ENCODE assay signal across 1 cellular context in the genomic region with DNA sequence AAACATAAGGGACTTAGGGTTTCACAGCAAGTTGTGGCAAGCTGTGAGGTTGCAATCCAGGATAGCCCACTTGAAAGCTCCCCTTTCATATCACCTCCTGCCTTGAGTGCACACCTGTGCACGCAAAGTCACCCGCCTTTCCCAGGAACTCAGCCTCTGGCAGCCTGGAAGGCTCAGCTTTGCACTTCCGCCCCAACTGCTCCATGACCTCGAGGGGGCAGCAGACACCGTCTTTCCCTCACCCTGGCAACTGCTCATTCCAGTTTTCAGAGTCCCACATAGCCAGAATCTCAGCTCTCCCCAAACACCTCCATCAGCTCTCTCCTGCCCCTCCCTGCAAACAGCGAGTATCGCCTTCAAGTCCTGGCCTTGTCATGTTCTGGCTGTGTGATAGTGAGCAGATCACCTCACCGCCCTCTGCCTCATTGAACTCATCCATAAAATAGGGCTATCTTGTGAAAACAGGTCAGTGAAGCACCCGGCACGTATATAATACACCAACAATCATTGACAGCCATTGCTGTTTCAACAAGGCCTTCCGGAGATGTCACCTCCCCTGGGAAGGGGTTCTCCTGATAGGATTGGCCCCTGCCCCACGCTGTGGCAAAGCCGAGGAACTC.
TF ChIP-seq lines count a peak whose summit lies in the region.

No MANE protein-coding gene starts in this region.

TF ChIP-seq in HepG2, 621 proteins besides CTCF, POLR2A, EP300 and RAD21 (continued from another document and continues in another):
- TF ChIP-seq, protein P1, sequence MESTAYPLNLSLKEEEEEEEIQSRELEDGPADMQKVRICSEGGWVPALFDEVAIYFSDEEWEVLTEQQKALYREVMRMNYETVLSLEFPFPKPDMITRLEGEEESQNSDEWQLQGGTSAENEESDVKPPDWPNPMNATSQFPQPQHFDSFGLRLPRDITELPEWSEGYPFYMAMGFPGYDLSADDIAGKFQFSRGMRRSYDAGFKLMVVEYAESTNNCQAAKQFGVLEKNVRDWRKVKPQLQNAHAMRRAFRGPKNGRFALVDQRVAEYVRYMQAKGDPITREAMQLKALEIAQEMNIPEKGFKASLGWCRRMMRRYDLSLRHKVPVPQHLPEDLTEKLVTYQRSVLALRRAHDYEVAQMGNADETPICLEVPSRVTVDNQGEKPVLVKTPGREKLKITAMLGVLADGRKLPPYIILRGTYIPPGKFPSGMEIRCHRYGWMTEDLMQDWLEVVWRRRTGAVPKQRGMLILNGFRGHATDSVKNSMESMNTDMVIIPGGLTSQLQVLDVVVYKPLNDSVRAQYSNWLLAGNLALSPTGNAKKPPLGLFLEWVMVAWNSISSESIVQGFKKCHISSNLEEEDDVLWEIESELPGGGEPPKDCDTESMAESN (CRISPR knock-in tag; conservative IDR thresholded peaks at IDR 0.05): 0 out of 2 replicates have a peak, but pooled peaks have one; percentile 47
- peak; percentile 97 for TF ChIP-seq ZNF317 (CRISPR knock-in tag; IDR thresholded peaks at IDR 0.05)
- TF ChIP-seq, protein P2, sequence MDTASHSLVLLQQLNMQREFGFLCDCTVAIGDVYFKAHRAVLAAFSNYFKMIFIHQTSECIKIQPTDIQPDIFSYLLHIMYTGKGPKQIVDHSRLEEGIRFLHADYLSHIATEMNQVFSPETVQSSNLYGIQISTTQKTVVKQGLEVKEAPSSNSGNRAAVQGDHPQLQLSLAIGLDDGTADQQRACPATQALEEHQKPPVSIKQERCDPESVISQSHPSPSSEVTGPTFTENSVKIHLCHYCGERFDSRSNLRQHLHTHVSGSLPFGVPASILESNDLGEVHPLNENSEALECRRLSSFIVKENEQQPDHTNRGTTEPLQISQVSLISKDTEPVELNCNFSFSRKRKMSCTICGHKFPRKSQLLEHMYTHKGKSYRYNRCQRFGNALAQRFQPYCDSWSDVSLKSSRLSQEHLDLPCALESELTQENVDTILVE (CRISPR knock-in tag; IDR thresholded peaks at IDR 0.05): no peak
- no peak for TF ChIP-seq MZF1 (CRISPR knock-in tag; IDR thresholded peaks at IDR 0.05; ENCODE audit: borderline replicate concordance)
- no peak for TF ChIP-seq NR3C1 (CRISPR knock-in tag; IDR thresholded peaks at IDR 0.05)
- TF ChIP-seq, protein P3, sequence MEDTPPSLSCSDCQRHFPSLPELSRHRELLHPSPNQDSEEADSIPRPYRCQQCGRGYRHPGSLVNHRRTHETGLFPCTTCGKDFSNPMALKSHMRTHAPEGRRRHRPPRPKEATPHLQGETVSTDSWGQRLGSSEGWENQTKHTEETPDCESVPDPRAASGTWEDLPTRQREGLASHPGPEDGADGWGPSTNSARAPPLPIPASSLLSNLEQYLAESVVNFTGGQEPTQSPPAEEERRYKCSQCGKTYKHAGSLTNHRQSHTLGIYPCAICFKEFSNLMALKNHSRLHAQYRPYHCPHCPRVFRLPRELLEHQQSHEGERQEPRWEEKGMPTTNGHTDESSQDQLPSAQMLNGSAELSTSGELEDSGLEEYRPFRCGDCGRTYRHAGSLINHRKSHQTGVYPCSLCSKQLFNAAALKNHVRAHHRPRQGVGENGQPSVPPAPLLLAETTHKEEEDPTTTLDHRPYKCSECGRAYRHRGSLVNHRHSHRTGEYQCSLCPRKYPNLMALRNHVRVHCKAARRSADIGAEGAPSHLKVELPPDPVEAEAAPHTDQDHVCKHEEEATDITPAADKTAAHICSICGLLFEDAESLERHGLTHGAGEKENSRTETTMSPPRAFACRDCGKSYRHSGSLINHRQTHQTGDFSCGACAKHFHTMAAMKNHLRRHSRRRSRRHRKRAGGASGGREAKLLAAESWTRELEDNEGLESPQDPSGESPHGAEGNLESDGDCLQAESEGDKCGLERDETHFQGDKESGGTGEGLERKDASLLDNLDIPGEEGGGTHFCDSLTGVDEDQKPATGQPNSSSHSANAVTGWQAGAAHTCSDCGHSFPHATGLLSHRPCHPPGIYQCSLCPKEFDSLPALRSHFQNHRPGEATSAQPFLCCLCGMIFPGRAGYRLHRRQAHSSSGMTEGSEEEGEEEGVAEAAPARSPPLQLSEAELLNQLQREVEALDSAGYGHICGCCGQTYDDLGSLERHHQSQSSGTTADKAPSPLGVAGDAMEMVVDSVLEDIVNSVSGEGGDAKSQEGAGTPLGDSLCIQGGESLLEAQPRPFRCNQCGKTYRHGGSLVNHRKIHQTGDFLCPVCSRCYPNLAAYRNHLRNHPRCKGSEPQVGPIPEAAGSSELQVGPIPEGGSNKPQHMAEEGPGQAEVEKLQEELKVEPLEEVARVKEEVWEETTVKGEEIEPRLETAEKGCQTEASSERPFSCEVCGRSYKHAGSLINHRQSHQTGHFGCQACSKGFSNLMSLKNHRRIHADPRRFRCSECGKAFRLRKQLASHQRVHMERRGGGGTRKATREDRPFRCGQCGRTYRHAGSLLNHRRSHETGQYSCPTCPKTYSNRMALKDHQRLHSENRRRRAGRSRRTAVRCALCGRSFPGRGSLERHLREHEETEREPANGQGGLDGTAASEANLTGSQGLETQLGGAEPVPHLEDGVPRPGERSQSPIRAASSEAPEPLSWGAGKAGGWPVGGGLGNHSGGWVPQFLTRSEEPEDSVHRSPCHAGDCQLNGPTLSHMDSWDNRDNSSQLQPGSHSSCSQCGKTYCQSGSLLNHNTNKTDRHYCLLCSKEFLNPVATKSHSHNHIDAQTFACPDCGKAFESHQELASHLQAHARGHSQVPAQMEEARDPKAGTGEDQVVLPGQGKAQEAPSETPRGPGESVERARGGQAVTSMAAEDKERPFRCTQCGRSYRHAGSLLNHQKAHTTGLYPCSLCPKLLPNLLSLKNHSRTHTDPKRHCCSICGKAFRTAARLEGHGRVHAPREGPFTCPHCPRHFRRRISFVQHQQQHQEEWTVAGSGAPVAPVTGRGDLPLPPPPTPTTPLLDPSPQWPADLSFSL (CRISPR knock-in tag; IDR thresholded peaks at IDR 0.05): no peak
- TF ChIP-seq ATRX (CRISPR knock-in tag; IDR thresholded peaks at IDR 0.05; ENCODE audit: borderline replicate concordance): no peak
- TF ChIP-seq, protein P4, sequence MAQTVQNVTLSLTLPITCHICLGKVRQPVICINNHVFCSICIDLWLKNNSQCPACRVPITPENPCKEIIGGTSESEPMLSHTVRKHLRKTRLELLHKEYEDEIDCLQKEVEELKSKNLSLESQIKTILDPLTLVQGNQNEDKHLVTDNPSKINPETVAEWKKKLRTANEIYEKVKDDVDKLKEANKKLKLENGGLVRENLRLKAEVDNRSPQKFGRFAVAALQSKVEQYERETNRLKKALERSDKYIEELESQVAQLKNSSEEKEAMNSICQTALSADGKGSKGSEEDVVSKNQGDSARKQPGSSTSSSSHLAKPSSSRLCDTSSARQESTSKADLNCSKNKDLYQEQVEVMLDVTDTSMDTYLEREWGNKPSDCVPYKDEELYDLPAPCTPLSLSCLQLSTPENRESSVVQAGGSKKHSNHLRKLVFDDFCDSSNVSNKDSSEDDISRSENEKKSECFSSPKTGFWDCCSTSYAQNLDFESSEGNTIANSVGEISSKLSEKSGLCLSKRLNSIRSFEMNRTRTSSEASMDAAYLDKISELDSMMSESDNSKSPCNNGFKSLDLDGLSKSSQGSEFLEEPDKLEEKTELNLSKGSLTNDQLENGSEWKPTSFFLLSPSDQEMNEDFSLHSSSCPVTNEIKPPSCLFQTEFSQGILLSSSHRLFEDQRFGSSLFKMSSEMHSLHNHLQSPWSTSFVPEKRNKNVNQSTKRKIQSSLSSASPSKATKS (CRISPR knock-in tag; IDR thresholded peaks at IDR 0.05): no peak
- TF ChIP-seq ZFP36L1 (CRISPR knock-in tag; IDR thresholded peaks at IDR 0.05): no peak
- TF ChIP-seq SIX1 (CRISPR knock-in tag; IDR thresholded peaks at IDR 0.05; ENCODE audit: borderline replicate concordance): no peak
- no peak for TF ChIP-seq ZNF678 (CRISPR knock-in tag; IDR thresholded peaks at IDR 0.05)
- TF ChIP-seq, protein P5, sequence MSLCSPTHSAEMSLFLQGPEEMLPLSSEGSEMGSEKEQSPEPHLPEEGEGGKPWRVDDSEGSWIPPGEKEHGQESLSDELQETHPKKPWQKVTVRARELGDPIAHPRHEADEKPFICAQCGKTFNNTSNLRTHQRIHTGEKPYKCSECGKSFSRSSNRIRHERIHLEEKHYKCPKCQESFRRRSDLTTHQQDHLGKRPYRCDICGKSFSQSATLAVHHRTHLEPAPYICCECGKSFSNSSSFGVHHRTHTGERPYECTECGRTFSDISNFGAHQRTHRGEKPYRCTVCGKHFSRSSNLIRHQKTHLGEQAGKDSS (CRISPR knock-in tag; IDR thresholded peaks at IDR 0.05; ENCODE audit: borderline replicate concordance, low read depth): peak; percentile 80; the same call in 1 of the 2 replicates
- TF ChIP-seq ZSCAN9 (CRISPR knock-in tag; IDR thresholded peaks at IDR 0.05; ENCODE audit: borderline replicate concordance): no peak
- TF ChIP-seq RXRB (CRISPR knock-in tag; IDR thresholded peaks at IDR 0.05; ENCODE audit: borderline replicate concordance): peak; percentile 65
- TF ChIP-seq, protein P6, sequence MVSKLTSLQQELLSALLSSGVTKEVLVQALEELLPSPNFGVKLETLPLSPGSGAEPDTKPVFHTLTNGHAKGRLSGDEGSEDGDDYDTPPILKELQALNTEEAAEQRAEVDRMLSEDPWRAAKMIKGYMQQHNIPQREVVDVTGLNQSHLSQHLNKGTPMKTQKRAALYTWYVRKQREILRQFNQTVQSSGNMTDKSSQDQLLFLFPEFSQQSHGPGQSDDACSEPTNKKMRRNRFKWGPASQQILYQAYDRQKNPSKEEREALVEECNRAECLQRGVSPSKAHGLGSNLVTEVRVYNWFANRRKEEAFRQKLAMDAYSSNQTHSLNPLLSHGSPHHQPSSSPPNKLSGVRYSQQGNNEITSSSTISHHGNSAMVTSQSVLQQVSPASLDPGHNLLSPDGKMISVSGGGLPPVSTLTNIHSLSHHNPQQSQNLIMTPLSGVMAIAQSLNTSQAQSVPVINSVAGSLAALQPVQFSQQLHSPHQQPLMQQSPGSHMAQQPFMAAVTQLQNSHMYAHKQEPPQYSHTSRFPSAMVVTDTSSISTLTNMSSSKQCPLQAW (CRISPR knock-in tag; IDR thresholded peaks at IDR 0.05): peak; percentile 78; the same call in 1 of the 2 replicates
- TF ChIP-seq, protein P7, sequence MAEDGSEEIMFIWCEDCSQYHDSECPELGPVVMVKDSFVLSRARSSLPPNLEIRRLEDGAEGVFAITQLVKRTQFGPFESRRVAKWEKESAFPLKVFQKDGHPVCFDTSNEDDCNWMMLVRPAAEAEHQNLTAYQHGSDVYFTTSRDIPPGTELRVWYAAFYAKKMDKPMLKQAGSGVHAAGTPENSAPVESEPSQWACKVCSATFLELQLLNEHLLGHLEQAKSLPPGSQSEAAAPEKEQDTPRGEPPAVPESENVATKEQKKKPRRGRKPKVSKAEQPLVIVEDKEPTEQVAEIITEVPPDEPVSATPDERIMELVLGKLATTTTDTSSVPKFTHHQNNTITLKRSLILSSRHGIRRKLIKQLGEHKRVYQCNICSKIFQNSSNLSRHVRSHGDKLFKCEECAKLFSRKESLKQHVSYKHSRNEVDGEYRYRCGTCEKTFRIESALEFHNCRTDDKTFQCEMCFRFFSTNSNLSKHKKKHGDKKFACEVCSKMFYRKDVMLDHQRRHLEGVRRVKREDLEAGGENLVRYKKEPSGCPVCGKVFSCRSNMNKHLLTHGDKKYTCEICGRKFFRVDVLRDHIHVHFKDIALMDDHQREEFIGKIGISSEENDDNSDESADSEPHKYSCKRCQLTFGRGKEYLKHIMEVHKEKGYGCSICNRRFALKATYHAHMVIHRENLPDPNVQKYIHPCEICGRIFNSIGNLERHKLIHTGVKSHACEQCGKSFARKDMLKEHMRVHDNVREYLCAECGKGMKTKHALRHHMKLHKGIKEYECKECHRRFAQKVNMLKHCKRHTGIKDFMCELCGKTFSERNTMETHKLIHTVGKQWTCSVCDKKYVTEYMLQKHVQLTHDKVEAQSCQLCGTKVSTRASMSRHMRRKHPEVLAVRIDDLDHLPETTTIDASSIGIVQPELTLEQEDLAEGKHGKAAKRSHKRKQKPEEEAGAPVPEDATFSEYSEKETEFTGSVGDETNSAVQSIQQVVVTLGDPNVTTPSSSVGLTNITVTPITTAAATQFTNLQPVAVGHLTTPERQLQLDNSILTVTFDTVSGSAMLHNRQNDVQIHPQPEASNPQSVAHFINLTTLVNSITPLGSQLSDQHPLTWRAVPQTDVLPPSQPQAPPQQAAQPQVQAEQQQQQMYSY (CRISPR knock-in tag; IDR thresholded peaks at IDR 0.05): no peak
- no peak for TF ChIP-seq ZNF510 (CRISPR knock-in tag; IDR thresholded peaks at IDR 0.05; ENCODE audit: low read depth)
- TF ChIP-seq, protein P8, sequence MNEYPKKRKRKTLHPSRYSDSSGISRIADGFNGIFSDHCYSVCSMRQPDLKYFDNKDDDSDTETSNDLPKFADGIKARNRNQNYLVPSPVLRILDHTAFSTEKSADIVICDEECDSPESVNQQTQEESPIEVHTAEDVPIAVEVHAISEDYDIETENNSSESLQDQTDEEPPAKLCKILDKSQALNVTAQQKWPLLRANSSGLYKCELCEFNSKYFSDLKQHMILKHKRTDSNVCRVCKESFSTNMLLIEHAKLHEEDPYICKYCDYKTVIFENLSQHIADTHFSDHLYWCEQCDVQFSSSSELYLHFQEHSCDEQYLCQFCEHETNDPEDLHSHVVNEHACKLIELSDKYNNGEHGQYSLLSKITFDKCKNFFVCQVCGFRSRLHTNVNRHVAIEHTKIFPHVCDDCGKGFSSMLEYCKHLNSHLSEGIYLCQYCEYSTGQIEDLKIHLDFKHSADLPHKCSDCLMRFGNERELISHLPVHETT (CRISPR knock-in tag; conservative IDR thresholded peaks at IDR 0.05): no peak
- TF ChIP-seq SRSF1 (optimal IDR thresholded peaks at IDR 0.05; ENCODE audit: low read depth, low read length): no peak
- TF ChIP-seq DMAP1 (CRISPR knock-in tag; IDR thresholded peaks at IDR 0.05): no peak
- 0 out of 2 replicates have a peak, but pooled peaks have one; percentile 15 for TF ChIP-seq ZNF230 (CRISPR knock-in tag; IDR thresholded peaks at IDR 0.05)
- no peak for TF ChIP-seq ZNF790 (CRISPR knock-in tag; IDR thresholded peaks at IDR 0.05; ENCODE audit: borderline replicate concordance)
- peak; percentile 84 for TF ChIP-seq TEAD3 (CRISPR knock-in tag; optimal IDR thresholded peaks at IDR 0.05; ENCODE audit: borderline replicate concordance)
- TF ChIP-seq, protein P9, sequence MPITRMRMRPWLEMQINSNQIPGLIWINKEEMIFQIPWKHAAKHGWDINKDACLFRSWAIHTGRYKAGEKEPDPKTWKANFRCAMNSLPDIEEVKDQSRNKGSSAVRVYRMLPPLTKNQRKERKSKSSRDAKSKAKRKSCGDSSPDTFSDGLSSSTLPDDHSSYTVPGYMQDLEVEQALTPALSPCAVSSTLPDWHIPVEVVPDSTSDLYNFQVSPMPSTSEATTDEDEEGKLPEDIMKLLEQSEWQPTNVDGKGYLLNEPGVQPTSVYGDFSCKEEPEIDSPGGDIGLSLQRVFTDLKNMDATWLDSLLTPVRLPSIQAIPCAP (CRISPR knock-in tag; IDR thresholded peaks at IDR 0.05; ENCODE audit: low read depth): no peak
- no peak for TF ChIP-seq ZNF746 (CRISPR knock-in tag; IDR thresholded peaks at IDR 0.05)
- no peak for TF ChIP-seq CHD4 (IDR thresholded peaks at IDR 0.05; ENCODE audit: borderline replicate concordance, low read length)
- peak; percentile 55; the same call in 1 of the 2 replicates for TF ChIP-seq ZNF331 (CRISPR knock-in tag; IDR thresholded peaks at IDR 0.05)
- TF ChIP-seq, protein P10, sequence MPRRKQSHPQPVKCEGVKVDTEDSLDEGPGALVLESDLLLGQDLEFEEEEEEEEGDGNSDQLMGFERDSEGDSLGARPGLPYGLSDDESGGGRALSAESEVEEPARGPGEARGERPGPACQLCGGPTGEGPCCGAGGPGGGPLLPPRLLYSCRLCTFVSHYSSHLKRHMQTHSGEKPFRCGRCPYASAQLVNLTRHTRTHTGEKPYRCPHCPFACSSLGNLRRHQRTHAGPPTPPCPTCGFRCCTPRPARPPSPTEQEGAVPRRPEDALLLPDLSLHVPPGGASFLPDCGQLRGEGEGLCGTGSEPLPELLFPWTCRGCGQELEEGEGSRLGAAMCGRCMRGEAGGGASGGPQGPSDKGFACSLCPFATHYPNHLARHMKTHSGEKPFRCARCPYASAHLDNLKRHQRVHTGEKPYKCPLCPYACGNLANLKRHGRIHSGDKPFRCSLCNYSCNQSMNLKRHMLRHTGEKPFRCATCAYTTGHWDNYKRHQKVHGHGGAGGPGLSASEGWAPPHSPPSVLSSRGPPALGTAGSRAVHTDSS (CRISPR knock-in tag; conservative IDR thresholded peaks at IDR 0.05): 0 out of 2 replicates have a peak, but pooled peaks have one; percentile 42
- no peak for TF ChIP-seq FOXK2 (IDR thresholded peaks at IDR 0.05)
